ENCODE assay signal across 33 cellular contexts in genomic region chr7:24816868-24817267, GRCh38.
"Had no signal": no experiment of that assay in that cellular context is flagged by ENCODE, and none has a peak within 500 bp of the region (broad histone marks: within the 10 kb centered on the region; RNA-seq: fewer than 3 reads in every experiment).

No MANE protein-coding gene starts in this region.

- H3K9me3 ChIP-seq: ascending aorta, MG63, Peyer's patch had no signal

- H3K27ac Mint-ChIP-seq: activated B cell treated with CpG ODN at 0.5 μM for 24 hours; activated T-helper 2 cell treated with anti-CD3 and anti-CD28 coated beads, Interferon-gamma antibody, Interleukin-2, Interleukin-4, amounts not matched to agents 10 μg/mL and 5 μg/mL and 100 μg/mL, durations not matched to agents 14 hours and 24 hours and 36 hours had no signal

- FAIRE-seq: K562 had no signal

- ATAC-seq: activated CD8-positive, alpha-beta memory T cell treated with anti-CD3 and anti-CD28 coated beads, Interleukin-2, amount 10 ng/mL, durations not matched to agents 7 days and 5 days; K562; PC-3; Right ventricle myocardium inferior; T-cell had no signal

- H3K27ac ChIP-seq: ascending aorta, Peyer's patch, RWPE1, VCaP had no signal

- H3K4me3 Mint-ChIP-seq: activated B cell treated with CpG ODN at 0.5 μM for 24 hours; activated CD4-positive, alpha-beta memory T cell treated with anti-CD3 and anti-CD28 coated beads for 36 hours; activated CD8-positive, alpha-beta memory T cell treated with anti-CD3 and anti-CD28 coated beads, Interleukin-2, amount 10 ng/mL, durations not matched to agents 7 days and 5 days; activated naive CD4-positive, alpha-beta T cell treated with anti-CD3 and anti-CD28 coated beads, Interleukin-2, amount 50 U/mL, for 24 hours; activated naive CD8-positive, alpha-beta T cell treated with anti-CD3 and anti-CD28 coated beads, Interleukin-2, amount 10 ng/mL, durations not matched to agents 7 days and 5 days; T-cell had no signal

- DNase-seq: activated B cell treated with CpG ODN at 0.5 μM for 24 hours; activated CD4-positive, alpha-beta memory T cell treated with anti-CD3 and anti-CD28 coated beads for 36 hours; activated CD4-positive, alpha-beta T cell treated with anti-CD3 and anti-CD28 coated beads for 4 hours; activated CD4-positive, alpha-beta T cell treated with anti-CD3 and anti-CD28 coated beads, Interleukin-2, amount 50 U/mL, for 1 hour; activated CD4-positive, CD25-positive, alpha-beta regulatory T cell treated with anti-CD3 and anti-CD28 coated beads, Interleukin-2, amount 50 U/mL, for 72 hours; activated CD8-positive, alpha-beta memory T cell treated with anti-CD3 and anti-CD28 coated beads, Interleukin-2, amount 10 ng/mL, durations not matched to agents 7 days and 5 days; activated CD8-positive, alpha-beta memory T cell treated with anti-CD3 and anti-CD28 coated beads, Interleukin-2, amount 50 U/mL, for 48 hours; activated gamma-delta T cell; activated naive CD4-positive, alpha-beta T cell treated with Interleukin-2 at 50 U/mL for 16 hours; activated naive CD8-positive, alpha-beta T cell treated with anti-CD3 and anti-CD28 coated beads, Interleukin-2, amount 10 ng/mL, durations not matched to agents 7 days and 5 days; amygdala; cerebellar nuclear complex; MG63; NCI-H1048; NCI-H1105 treated with DMSO at 0.1 percent for 48 hours; NCI-H1436 treated with DMSO at 0.1 percent for 48 hours; NCI-H1694 treated with DMSO at 0.1 percent for 48 hours; NCI-H510A; NCI-H526; NCI-H748 treated with DMSO at 0.1 percent for 48 hours; NK-92 treated with Interleukin-12 subunit alpha and Interleukin-12 subunit beta, amount 100 ng/mL, for 24 hours; PC-3; Peyer's patch; T-cell; T-helper 2 cell; T-helper 9 cell had no signal

- H3K9me3 Mint-ChIP-seq: activated B cell treated with CpG ODN at 0.5 μM for 24 hours; activated CD4-positive, alpha-beta memory T cell treated with anti-CD3 and anti-CD28 coated beads for 36 hours; activated naive CD4-positive, alpha-beta T cell treated with anti-CD3 and anti-CD28 coated beads, Interleukin-2, amount 50 U/mL, for 24 hours; activated naive CD8-positive, alpha-beta T cell treated with anti-CD3 and anti-CD28 coated beads, Interleukin-2, amount 10 ng/mL, durations not matched to agents 7 days and 5 days; activated T-helper 2 cell treated with anti-CD3 and anti-CD28 coated beads, Interferon-gamma antibody, Interleukin-2, Interleukin-4, amounts not matched to agents 10 μg/mL and 5 μg/mL and 100 μg/mL, durations not matched to agents 14 hours and 24 hours and 36 hours; T-cell had no signal

- H3K4me3 ChIP-seq: ascending aorta, K562, MG63, Peyer's patch had no signal

- H3K27me3 Mint-ChIP-seq: activated B cell treated with CpG ODN at 0.5 μM for 24 hours; activated CD4-positive, alpha-beta memory T cell treated with anti-CD3 and anti-CD28 coated beads for 36 hours; activated CD8-positive, alpha-beta memory T cell treated with anti-CD3 and anti-CD28 coated beads, Interleukin-2, amount 10 ng/mL, durations not matched to agents 7 days and 5 days; activated naive CD4-positive, alpha-beta T cell treated with anti-CD3 and anti-CD28 coated beads, Interleukin-2, amount 50 U/mL, for 24 hours; activated naive CD8-positive, alpha-beta T cell treated with anti-CD3 and anti-CD28 coated beads, Interleukin-2, amount 10 ng/mL, durations not matched to agents 7 days and 5 days; T-cell had no signal

- H3K4me1 ChIP-seq: ascending aorta had no signal

- H3K27me3 ChIP-seq: ascending aorta, MG63, Peyer's patch had no signal

- H3K36me3 ChIP-seq: ascending aorta, Peyer's patch had no signal
